20 cellular contexts compared by ENCODE assay signal in genomic region chr5:27172708-27173107, GRCh38.
"Had no signal": no experiment of that assay in that cellular context is flagged by ENCODE, and none has a peak within 500 bp of the region (broad histone marks: within the 10 kb centered on the region; RNA-seq: fewer than 3 reads in every experiment).

No MANE protein-coding gene starts in this region.

- H3K36me3 ChIP-seq: adrenal gland, tibial artery, uterus had no signal

- ATAC-seq: activated naive CD4-positive, alpha-beta T cell treated with anti-CD3 and anti-CD28 coated beads, Interleukin-2, amount 50 U/mL, for 72 hours; stimulated activated naive CD8-positive, alpha-beta T cell treated with anti-CD3 and anti-CD28 coated beads, Interleukin-15, Interleukin-2, amounts not matched to agents 100 U/mL and 50 U/mL, for 24 hours had no signal

- H3K27ac ChIP-seq: adrenal gland, tibial artery, uterus had no signal

- DNase-seq: activated B cell treated with CpG ODN at 0.5 μM for 24 hours; activated CD4-positive, alpha-beta memory T cell treated with anti-CD3 and anti-CD28 coated beads for 36 hours; activated CD4-positive, alpha-beta T cell treated with anti-CD3 and anti-CD28 coated beads for 4 hours; activated gamma-delta T cell treated with Interleukin-2 at 50 U/mL for 16 hours; activated T-cell treated with anti-CD3 and anti-CD28 coated beads for 4 hours; adrenal gland; effector CD8-positive, alpha-beta T cell; foreskin fibroblast; hippocampal formation; midbrain; nephron progenitor cell; occipital lobe; posterior cingulate gyrus; stimulated activated CD4-positive, alpha-beta T cell treated with anti-CD3 and anti-CD28 coated beads, Interleukin-12 subunit alpha, Interleukin-12 subunit beta, amount 100 ng/mL, for 4 hours; stimulated activated CD4-positive, alpha-beta T cell treated with anti-CD3 and anti-CD28 coated beads, Interleukin-2, amount 100 ng/mL, for 24 hours; stimulated activated naive CD8-positive, alpha-beta T cell treated with anti-CD3 and anti-CD28 coated beads, Interleukin-15, Interleukin-2, amounts not matched to agents 100 U/mL and 50 U/mL, for 24 hours; substantia nigra; tibial artery; uterus had no signal

- H3K27me3 ChIP-seq: adrenal gland, tibial artery, uterus had no signal

- H3K4me3 ChIP-seq: adrenal gland, tibial artery, uterus had no signal

- H3K4me1 ChIP-seq: adrenal gland, tibial artery, uterus had no signal

- H3K9me3 ChIP-seq: adrenal gland, tibial artery, uterus had no signal
